ENCODE assay signal across 2 cellular contexts in the genomic region with DNA sequence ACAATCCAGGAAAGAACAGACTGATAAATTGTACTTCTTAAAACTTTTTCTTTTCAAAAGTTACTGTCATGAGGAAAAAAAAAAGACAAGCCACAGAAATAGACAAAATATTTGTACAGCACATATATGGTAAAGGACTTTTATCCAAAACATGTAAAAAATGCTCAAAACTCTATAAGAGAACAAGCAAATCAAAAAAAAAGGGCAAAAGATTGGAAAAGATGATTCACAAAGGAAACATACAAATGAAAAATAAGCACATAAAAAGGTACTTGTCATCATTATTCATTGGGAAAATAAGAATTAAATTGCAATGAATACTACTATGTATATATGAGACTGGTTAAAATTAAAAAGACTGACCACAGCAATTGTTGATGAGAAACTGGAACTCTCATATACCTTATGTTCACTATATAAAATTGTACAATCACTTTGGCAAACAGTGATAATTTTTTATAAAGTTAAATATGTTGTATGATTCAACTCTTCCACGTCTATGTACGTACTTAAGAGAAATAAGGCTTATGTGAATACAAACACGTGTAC.
A peak's percentile ranks its signal among the peaks of the same experiment; 100 is the strongest.
TF ChIP-seq lines count a peak whose summit lies in the region.

No MANE protein-coding gene starts in this region.

TF ChIP-seq in IMR-90, 13 proteins besides CTCF, POLR2A, EP300 and RAD21:
- TF ChIP-seq MAFK (IDR thresholded peaks at IDR 0.05; ENCODE audit: low read depth, low read length) (peak; percentile 7; the same call in 1 of the 2 replicates), CEBPB (IDR thresholded peaks at IDR 0.05; ENCODE audit: low read depth, low read length) (no peak)

TF ChIP-seq in K562, 482 proteins besides CTCF, POLR2A, EP300 and RAD21:
- TF ChIP-seq, protein P1, sequence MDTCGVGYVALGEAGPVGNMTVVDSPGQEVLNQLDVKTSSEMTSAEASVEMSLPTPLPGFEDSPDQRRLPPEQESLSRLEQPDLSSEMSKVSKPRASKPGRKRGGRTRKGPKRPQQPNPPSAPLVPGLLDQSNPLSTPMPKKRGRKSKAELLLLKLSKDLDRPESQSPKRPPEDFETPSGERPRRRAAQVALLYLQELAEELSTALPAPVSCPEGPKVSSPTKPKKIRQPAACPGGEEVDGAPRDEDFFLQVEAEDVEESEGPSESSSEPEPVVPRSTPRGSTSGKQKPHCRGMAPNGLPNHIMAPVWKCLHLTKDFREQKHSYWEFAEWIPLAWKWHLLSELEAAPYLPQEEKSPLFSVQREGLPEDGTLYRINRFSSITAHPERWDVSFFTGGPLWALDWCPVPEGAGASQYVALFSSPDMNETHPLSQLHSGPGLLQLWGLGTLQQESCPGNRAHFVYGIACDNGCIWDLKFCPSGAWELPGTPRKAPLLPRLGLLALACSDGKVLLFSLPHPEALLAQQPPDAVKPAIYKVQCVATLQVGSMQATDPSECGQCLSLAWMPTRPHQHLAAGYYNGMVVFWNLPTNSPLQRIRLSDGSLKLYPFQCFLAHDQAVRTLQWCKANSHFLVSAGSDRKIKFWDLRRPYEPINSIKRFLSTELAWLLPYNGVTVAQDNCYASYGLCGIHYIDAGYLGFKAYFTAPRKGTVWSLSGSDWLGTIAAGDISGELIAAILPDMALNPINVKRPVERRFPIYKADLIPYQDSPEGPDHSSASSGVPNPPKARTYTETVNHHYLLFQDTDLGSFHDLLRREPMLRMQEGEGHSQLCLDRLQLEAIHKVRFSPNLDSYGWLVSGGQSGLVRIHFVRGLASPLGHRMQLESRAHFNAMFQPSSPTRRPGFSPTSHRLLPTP (IDR thresholded peaks at IDR 0.05; ENCODE audit: borderline replicate concordance, extremely low read depth, insufficient read length): no peak
- TF ChIP-seq ZNF316 (IDR thresholded peaks at IDR 0.05): 0 out of 2 replicates have a peak, but pooled peaks have one; percentile 5
